ENCODE assay signal across 8 cellular contexts in genomic region chr10:32332299-32332750, GRCh38. TPM values are rescaled to one million over a fixed set of nuclear protein-coding genes. Genes with fewer than 3 reads are reported as not detected.
DNase-seq lines count a peak whose midpoint lies in the region; ATAC-seq, FAIRE-seq and TF ChIP-seq lines count a peak whose summit lies in the region.

No MANE protein-coding gene starts in this region.

- peak overlapping the region; percentile 75 for H3K4me3 Mint-ChIP-seq in activated CD4-positive, alpha-beta T cell treated with anti-CD3 and anti-CD28 coated beads for 36 hours

- no peaks in the 10 kb centered on the region for H3K36me3 ChIP-seq in H1 (ENCODE audit: control insufficient read depth in 2 of 4, insufficient read depth in 4 of 4, low read length in 3 of 4)
- no peaks in the 10 kb centered on the region for H3K36me3 ChIP-seq in gastrocnemius medialis

- H4K8ac ChIP-seq in H1 (ENCODE audit: extremely low read depth, insufficient read depth, low read length): no peak overlapping the region

- H2BK12ac ChIP-seq in H1 (ENCODE audit: low read depth, low read length): no peak overlapping the region; the same call in 1 of the 2 replicates

- FAIRE-seq in H1 (lab: Jason Lieb, UNC) (no peak), RCC 7860 (lab: Jason Lieb, UNC) (no peak)

- 85% methylated on average over 3 of the region's 3 CpGs; no CpG with 5 or more reads in 1 of the 2 experiments for whole genome bisulfite sequencing in H1 (ENCODE audit: extremely low coverage in 1 of 2, insufficient coverage in 1 of 2, insufficient read length in 1 of 2, insufficient replicate concordance in 2 of 2, low coverage in 1 of 2, low lambda C conversion rate in 2 of 2, missing lambda C conversion rate in 1 of 2), 2 experiments

- H3K4me1 ChIP-seq in H1 (replicated peaks in 1 of 4; ENCODE audit: control insufficient read depth in 3 of 4, insufficient read depth in 4 of 4, low read length in 3 of 4) (peaks cover 0 to 16% (median 13%) of the 10 kb centered on the region in 4 experiments; a peak in 5 of 7 replicates), gastrocnemius medialis (peaks cover 94 to 98% of the 10 kb centered on the region in 2 donors)

- H3K4me1 Mint-ChIP-seq in activated CD4-positive, alpha-beta T cell treated with anti-CD3 and anti-CD28 coated beads for 36 hours: peaks cover 96% of the 10 kb centered on the region

- no peak overlapping the region for H2BK5ac ChIP-seq in H1 (ENCODE audit: low read depth, low read length)

- intact Hi-C loops in activated CD4-positive, alpha-beta T cell treated with anti-CD3 and anti-CD28 coated beads for 36 hours (cut with DNase I, micrococcal nuclease): loop anchor here (1.0 to 10.0 kb wide), 7 partner anchors 14 to 988 kb away; partner anchors contain the start of gene KIF5B (in 1 of the 2)
- intact Hi-C loops in gastrocnemius medialis (cut with DNase I; ENCODE audit: low total_unique reads): no loop called here

- H3K18ac ChIP-seq in H1 (ENCODE audit: extremely low read depth, low read length): no peak overlapping the region

- ATAC-seq in GM19035 (IDR thresholded peaks at IDR 0.05; ENCODE audit: unreplicated experiment) (peak; percentile 87), HG03095 (IDR thresholded peaks at IDR 0.05; ENCODE audit: unreplicated experiment) (peak; percentile 90), gastrocnemius medialis (peak; percentile 90 to 94)
- ATAC-seq in activated CD4-positive, alpha-beta T cell treated with anti-CD3 and anti-CD28 coated beads for 36 hours: peak; percentile 95

- no peak overlapping the region for H3K9ac ChIP-seq in H1 (replicated peaks in 1 of 4; ENCODE audit: extremely low read depth in 1 of 4, low read depth in 3 of 4, low read length in 3 of 4)

- H4K5ac ChIP-seq in H1 (ENCODE audit: insufficient read length, low read depth, low read length): no peak overlapping the region

- no peak overlapping the region for H3K56ac ChIP-seq in H1 (replicated peaks; ENCODE audit: insufficient read length, low read depth, low read length)

- H3K27ac ChIP-seq in H1 (ENCODE audit: low read depth, low read length) (no peak overlapping the region), gastrocnemius medialis (peak overlapping the region; percentile 65 to 83 (median 67))

- TF ChIP-seq POLR2A in H1 (IDR thresholded peaks at IDR 0.05; ENCODE audit: control extremely low read depth in 1 of 2, low read depth in 2 of 2, low read length in 2 of 2) (no peak), gastrocnemius medialis (IDR thresholded peaks at IDR 0.05) (peak in 1 of 2 donors; percentile 71)

- TF ChIP-seq EP300 in H1 (IDR thresholded peaks at IDR 0.05; ENCODE audit: borderline replicate concordance in 1 of 2, low read depth in 2 of 2, low read length in 2 of 2): no peak

- H3K9me3 Mint-ChIP-seq in activated CD4-positive, alpha-beta T cell treated with anti-CD3 and anti-CD28 coated beads for 36 hours (ENCODE audit: low read depth): peaks cover 3% of the 10 kb centered on the region

- in situ Hi-C loops in gastrocnemius medialis (cut with MboI; ENCODE audit: low sequenced_read_pairs in 4 of 4): loop anchor here in 1 of 4 donors (25.0 kb wide), 1 partner anchor 270 kb away; the partner anchor contains the start of gene KIF5B

- H2AK5ac ChIP-seq in H1 (ENCODE audit: low read depth, low read length): 0 out of 2 replicates have a peak overlapping the region, but pooled peaks have one; percentile 7

- no peak overlapping the region for H3K4ac ChIP-seq in H1 (replicated peaks; ENCODE audit: insufficient read length, low read depth, low read length)

- H2AFZ ChIP-seq in H1 (ENCODE audit: low read length): no peak overlapping the region

- POLR2A ChIA-PET in activated CD4-positive, alpha-beta T cell treated with anti-CD3 and anti-CD28 coated beads for 36 hours (lab: Charles Lee): interaction anchor here (0.6 to 1.4 kb wide), 3 partner anchors 8 to 1241 kb away, joined by 3 to 4 read pairs (median 3); no protein-coding TSS in a partner anchor
- POLR2A ChIA-PET in H1 (lab: Charles Lee; ENCODE audit: partially characterized antibody): interaction anchor here (1.0 to 2.5 kb wide), 5 partner anchors 10 to 67 kb away, joined by 3 to 10 read pairs (median 5); partner anchors contain the start of gene EPC1

- no peaks in the 10 kb centered on the region for H3K27me3 Mint-ChIP-seq in activated CD4-positive, alpha-beta T cell treated with anti-CD3 and anti-CD28 coated beads for 36 hours

- peak; percentile 87 for DNase-seq in activated CD4-positive, alpha-beta T cell treated with anti-CD3 and anti-CD28 coated beads for 36 hours
- DNase-seq in H1 (ENCODE audit: low read depth in 1 of 2, low spot score in 2 of 2) (no peak), gastrocnemius medialis (peak; percentile 50 to 57), NCI-H2029 treated with DMSO at 0.1 percent for 48 hours (lab: John Stamatoyannopoulos, UW) (no peak), RCC 7860 (ENCODE audit: low spot score) (no peak), NCI-H2029 (lab: John Stamatoyannopoulos, UW) (no peak)

- no peak overlapping the region for H4K91ac ChIP-seq in H1 (replicated peaks; ENCODE audit: insufficient read length, low read length)

- H3K14ac ChIP-seq in H1 (ENCODE audit: insufficient read length): no peak overlapping the region

- no peak overlapping the region for H2BK120ac ChIP-seq in H1 (replicated peaks; ENCODE audit: low read depth, low read length)

- peaks cover 38% of the 10 kb centered on the region for H3K36me3 Mint-ChIP-seq in activated CD4-positive, alpha-beta T cell treated with anti-CD3 and anti-CD28 coated beads for 36 hours (ENCODE audit: low read depth)

- no peak overlapping the region for H3K4me3 ChIP-seq in H1 (ENCODE audit: extremely low read depth in 1 of 4, insufficient read depth in 2 of 4, low read depth in 3 of 4, low read length in 4 of 4)
- no peak overlapping the region for H3K4me3 ChIP-seq in gastrocnemius medialis

- TF ChIP-seq RAD21 in H1 (IDR thresholded peaks at IDR 0.05 in 1 of 2, conservative IDR thresholded peaks at IDR 0.05 in 1 of 2; ENCODE audit: low read depth in 2 of 2, low read length in 2 of 2): no peak

- H3K23me2 ChIP-seq in H1 (ENCODE audit: low read depth, low read length): no peaks in the 10 kb centered on the region

- TF ChIP-seq CTCF in H1 (IDR thresholded peaks at IDR 0.05; ENCODE audit: control extremely low read depth in 1 of 3, insufficient read depth in 1 of 3, low read depth in 1 of 3, low read length in 3 of 3): no peak
- no peak for TF ChIP-seq CTCF in gastrocnemius medialis (IDR thresholded peaks at IDR 0.05 in 4 of 5, conservative IDR thresholded peaks at IDR 0.05 in 1 of 5)

- H3K27me3 ChIP-seq in H1 (replicated peaks in 1 of 4; ENCODE audit: control insufficient read depth in 3 of 4, extremely low read depth in 1 of 4, insufficient read depth in 3 of 4, low read length in 3 of 4) (no peaks in the 10 kb centered on the region), gastrocnemius medialis (no peaks in the 10 kb centered on the region)

- peaks cover 20 to 99% of the 10 kb centered on the region in 2 experiments for H3K79me2 ChIP-seq in H1 (ENCODE audit: control insufficient read depth in 1 of 2, insufficient read depth in 2 of 2, low read length in 2 of 2)

- H4K20me1 ChIP-seq in H1 (replicated peaks in 1 of 2; ENCODE audit: control insufficient read depth in 1 of 2, insufficient read depth in 2 of 2, low read length in 2 of 2): peaks cover 16 to 19% of the 10 kb centered on the region in 2 experiments

- H2BK20ac ChIP-seq in H1 (ENCODE audit: low read length): no peak overlapping the region

- H3K23ac ChIP-seq in H1 (ENCODE audit: insufficient read length): no peak overlapping the region

- H2BK15ac ChIP-seq in H1 (ENCODE audit: low read length): no peak overlapping the region

- H3K79me1 ChIP-seq in H1 (ENCODE audit: low read depth, low read length): peaks cover 4% of the 10 kb centered on the region; the same call in 1 of the 2 replicates

- CTCF ChIA-PET in activated CD4-positive, alpha-beta T cell treated with anti-CD3 and anti-CD28 coated beads for 36 hours (lab: Charles Lee): interaction anchor here (0.7 to 0.9 kb wide), 3 partner anchors 13 to 43 kb away, joined by 3 read pairs; no protein-coding TSS in a partner anchor
- CTCF ChIA-PET in H1 (lab: Charles Lee; ENCODE audit: partially characterized antibody): no interaction called here

- H3K27ac Mint-ChIP-seq in activated CD4-positive, alpha-beta T cell treated with anti-CD3 and anti-CD28 coated beads for 36 hours: peak overlapping the region; percentile 98

- no peak overlapping the region for H3K4me2 ChIP-seq in H1 (ENCODE audit: insufficient read depth in 1 of 2, low read depth in 2 of 2, low read length in 2 of 2)

- H3K9me3 ChIP-seq in H1 (ENCODE audit: insufficient read depth in 2 of 2, low read depth in 1 of 2, low read length in 1 of 2) (no peaks in the 10 kb centered on the region), gastrocnemius medialis (no peaks in the 10 kb centered on the region)

TF ChIP-seq in H1, 55 proteins besides CTCF, POLR2A, EP300 and RAD21 (continues in another document):
- no peak for TF ChIP-seq BRCA1 (IDR thresholded peaks at IDR 0.05; ENCODE audit: low read depth, low read length)
- TF ChIP-seq BCL11A (IDR thresholded peaks at IDR 0.05; ENCODE audit: low read depth in 2 of 2, low read length in 2 of 2): no peak
- TF ChIP-seq POU5F1 (IDR thresholded peaks at IDR 0.05; ENCODE audit: low read depth, low read length): no peak
- no peak for TF ChIP-seq HDAC6 (IDR thresholded peaks at IDR 0.05; ENCODE audit: low read depth, low read length)
- no peak for TF ChIP-seq JUND (IDR thresholded peaks at IDR 0.05; ENCODE audit: low read length)
- TF ChIP-seq KDM4A (IDR thresholded peaks at IDR 0.05; ENCODE audit: low read depth, low read length, severe bottlenecking): no peak
- no peak for TF ChIP-seq RBBP5 (IDR thresholded peaks at IDR 0.05; ENCODE audit: borderline replicate concordance, low read depth, low read length)
- no peak for TF ChIP-seq RNF2 (IDR thresholded peaks at IDR 0.05; ENCODE audit: borderline replicate concordance, low read depth, low read length, missing control alignments, poor library complexity, severe bottlenecking)
- no peak for TF ChIP-seq ZNF274 (IDR thresholded peaks at IDR 0.05; ENCODE audit: borderline replicate concordance, extremely low read depth, low read length)
- no peak for TF ChIP-seq SIX5 (IDR thresholded peaks at IDR 0.05; ENCODE audit: low read depth, low read length)

RNA-seq across cellular contexts. Expression of gene EPC1, which starts 14.6 kb away (rescaled TPM):
- 10 to 100 TPM; 28.8 to 31.0 TPM for total RNA-seq in activated CD4-positive, alpha-beta T cell treated with anti-CD3 and anti-CD28 coated beads for 36 hours
- 21.7 and 23.7 TPM in 2 replicates for total RNA-seq in H1 (2021; fragmentation: NEBNext Ultra II Directional; extraction: Animal tissue kit (Norgen Biotek cat#: 25700))
- 24.5 and 42.3 TPM in 2 replicates for polyA plus RNA-seq in H1 (2011; rRNA removed)
- 26.6 TPM for polyA plus RNA-seq in H1 (2011; cell fraction: cytosol; rRNA removed)
- 44.8 TPM for polyA plus RNA-seq in H1 (2011; cell fraction: nucleus; rRNA removed)
- 15.1 to 18.7 TPM (median 17.7 TPM) in 4 replicates for polyA plus RNA-seq in H1 (2012, experiment 1 of 2)
- 3.3 TPM for polyA plus RNA-seq in H1 (2012, experiment 2 of 2)
- 14.8 TPM for polyA plus RNA-seq in H1 (2013, experiment 1 of 2)
- 14.8 TPM for polyA plus RNA-seq in H1 (2013, experiment 2 of 2)
- 73.2 and 104 TPM in 2 replicates for polyA minus RNA-seq in H1 (2011; rRNA and poly(A)+ RNA removed)
- 31.2 TPM for polyA minus RNA-seq in H1 (2011; cell fraction: cytosol; rRNA and poly(A)+ RNA removed)
- 88.6 TPM for polyA minus RNA-seq in H1 (2011; cell fraction: nucleus; rRNA and poly(A)+ RNA removed)
- total RNA-seq in gastrocnemius medialis: 10 to 100 TPM; 25.0 to 37.9 (median 29.3) TPM

Comparison
In these comparisons a context has a peak if more than half of its experiments do, and no peak if none do; other contexts are left out.
1. DNase-seq: peak in activated CD4-positive, alpha-beta T cell treated with anti-CD3 and anti-CD28 coated beads for 36 hours (single experiment) and gastrocnemius medialis (2 of 2); none in H1 (0 of 2), NCI-H2029 treated with DMSO at 0.1 percent for 48 hours (single experiment), RCC 7860 (single experiment) and NCI-H2029 (single experiment).
2. Peak in every context shown above with its lines, with median percentiles within 50 percentile points of each other: ATAC-seq.